21 cellular contexts compared by ENCODE assay signal in the genomic region with DNA sequence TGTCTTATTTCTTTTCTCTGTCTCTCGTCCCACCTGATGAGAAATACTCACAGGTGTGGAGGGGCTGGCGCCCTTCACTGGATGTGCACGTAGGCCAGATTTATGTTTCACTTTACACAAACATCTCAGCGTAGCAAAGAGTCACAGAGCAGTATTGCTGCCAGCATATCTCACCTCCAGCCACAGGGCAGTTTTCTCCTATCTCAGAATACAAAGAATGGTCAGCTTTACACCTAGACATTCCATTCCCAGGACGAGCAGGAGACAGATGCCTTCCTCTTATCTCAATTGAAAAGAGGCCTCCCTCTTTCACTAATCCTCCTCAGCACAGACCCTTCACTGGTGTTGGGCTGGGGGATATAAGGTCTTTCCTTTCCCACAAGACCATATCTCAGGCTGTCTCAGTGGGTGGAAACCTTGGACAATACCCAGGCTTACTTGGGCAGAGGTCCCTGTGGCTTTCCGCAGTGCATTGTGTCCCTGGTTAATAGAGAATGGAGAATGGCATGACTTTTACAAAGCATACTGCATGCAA. TPM values are rescaled to one million over a fixed set of nuclear protein-coding genes. Genes with fewer than 3 reads are reported as not detected.
DNase-seq lines count a peak whose midpoint lies in the region; ATAC-seq, FAIRE-seq and TF ChIP-seq lines count a peak whose summit lies in the region.
"Had no signal": no experiment of that assay in that cellular context is flagged by ENCODE, and none has a peak within 500 bp of the region (broad histone marks: within the 10 kb centered on the region; RNA-seq: fewer than 3 reads in every experiment).

No MANE protein-coding gene starts in this region.

- no peaks in the 10 kb centered on the region; the same call in none of the 2 replicates for H3K27me3 Mint-ChIP-seq in WTC11 (ENCODE audit: low read depth)
- H3K27me3 Mint-ChIP-seq in glutamatergic neuron (ENCODE audit: unreplicated experiment): peaks cover 2% of the 10 kb centered on the region
- H3K27me3 Mint-ChIP-seq: activated T-cell treated with anti-CD3 and anti-CD28 coated beads, Interleukin-2, amount 50 U/mL, for 24 hours; dendritic cell treated with granulocyte-macrophage colony-stimulating factor and Interleukin-4, amounts not matched to agents 40 ng/mL and 50 ng/mL, for 4 days had no signal

- POLR2A ChIA-PET in WTC11 (lab: Charles Lee): no interaction called here

- FAIRE-seq in HTR-8/SVneo (lab: Jason Lieb, UNC): no peak
- FAIRE-seq: GM19239 had no signal

- ATAC-seq in heart left ventricle (no peak), WTC11 (no peak)
- ATAC-seq: Panc1 had no signal

- peaks cover 54% of the 10 kb centered on the region for H3K4me1 Mint-ChIP-seq in WTC11
- peaks cover 2% of the 10 kb centered on the region for H3K4me1 Mint-ChIP-seq in glutamatergic neuron (ENCODE audit: low read depth, unreplicated experiment)

- intact Hi-C loops in heart left ventricle (cut with DNase I): loop anchor here in 4 of 10 donors (10.0 kb wide), 4 partner anchors 57 to 497 kb away; no protein-coding TSS in a partner anchor
- intact Hi-C loops in dorsolateral prefrontal cortex (cut with DNase I): no loop called here

- no peaks in the 10 kb centered on the region for H3K36me3 Mint-ChIP-seq in WTC11
- H3K36me3 Mint-ChIP-seq in glutamatergic neuron (ENCODE audit: unreplicated experiment): peaks cover 11% of the 10 kb centered on the region

- WGBS in heart left ventricle, 4 donors: 59 to 77% (median 68%) methylated on average over 6 of the region's 6 CpGs
- WGBS in mesodermal cell (ENCODE audit: insufficient coverage in 2 of 2), 2 experiments: 60 to 64% methylated on average over 5 of the region's 6 CpGs
- WGBS in thymus: 91% methylated on average over 6 of the region's 6 CpGs

- H3K27ac Mint-ChIP-seq in WTC11 (peak overlapping the region; percentile 20; the same call in 1 of the 2 replicates), glutamatergic neuron (ENCODE audit: unreplicated experiment) (no peak overlapping the region)
- H3K27ac Mint-ChIP-seq: dendritic cell treated with granulocyte-macrophage colony-stimulating factor and Interleukin-4, amounts not matched to agents 40 ng/mL and 50 ng/mL, for 4 days had no signal

- no peak overlapping the region for H3K4me3 ChIP-seq in cardiac muscle cell
- H3K4me3 ChIP-seq in heart left ventricle: no peak overlapping the region
- no peak overlapping the region for H3K4me3 ChIP-seq in mesodermal cell (ENCODE audit: extremely low read depth, insufficient read depth, low read length, poor library complexity, severe bottlenecking)
- H3K4me3 ChIP-seq in thymus (ENCODE audit: low read length): no peak overlapping the region
- H3K4me3 ChIP-seq in dorsolateral prefrontal cortex: no peak overlapping the region
- H3K4me3 ChIP-seq: right atrium auricular region had no signal

- CTCF ChIA-PET in WTC11 (lab: Charles Lee): no interaction called here

- H3K4me1 ChIP-seq in cardiac muscle cell (ENCODE audit: low read depth) (peaks cover 12% of the 10 kb centered on the region), heart left ventricle (no peaks in the 10 kb centered on the region), mesodermal cell (ENCODE audit: control insufficient read depth, insufficient read depth, low read length, poor library complexity, severe bottlenecking) (peaks cover 15% of the 10 kb centered on the region), thymus (ENCODE audit: control insufficient read depth, insufficient read depth, low read length) (no peaks in the 10 kb centered on the region)
- H3K4me1 ChIP-seq: right atrium auricular region had no signal

- H3K9me3 Mint-ChIP-seq in WTC11: peaks cover 4% of the 10 kb centered on the region; the same call in 1 of the 2 replicates
- peaks cover 7% of the 10 kb centered on the region for H3K9me3 Mint-ChIP-seq in glutamatergic neuron (ENCODE audit: unreplicated experiment)

- H3K27ac ChIP-seq in cardiac muscle cell: peak overlapping the region; percentile 93
- H3K27ac ChIP-seq in heart left ventricle: no peak overlapping the region
- peak overlapping the region; percentile 96 for H3K27ac ChIP-seq in mesodermal cell (ENCODE audit: low read depth, low read length, severe bottlenecking)
- peak overlapping the region; percentile 58 for H3K27ac ChIP-seq in thymus (ENCODE audit: low read depth)
- no peak overlapping the region for H3K27ac ChIP-seq in dorsolateral prefrontal cortex
- H3K27ac ChIP-seq: right atrium auricular region had no signal

- H3K4me3 Mint-ChIP-seq in WTC11 (no peak overlapping the region), glutamatergic neuron (ENCODE audit: unreplicated experiment) (no peak overlapping the region)
- H3K4me3 Mint-ChIP-seq: activated T-cell treated with anti-CD3 and anti-CD28 coated beads, Interleukin-2, amount 50 U/mL, for 24 hours; dendritic cell treated with granulocyte-macrophage colony-stimulating factor and Interleukin-4, amounts not matched to agents 40 ng/mL and 50 ng/mL, for 4 days had no signal

- H3K27me3 ChIP-seq in cardiac muscle cell (no peaks in the 10 kb centered on the region), heart left ventricle (no peaks in the 10 kb centered on the region), thymus (ENCODE audit: control insufficient read depth, insufficient read depth) (no peaks in the 10 kb centered on the region), dorsolateral prefrontal cortex (no peaks in the 10 kb centered on the region)
- H3K27me3 ChIP-seq: right atrium auricular region had no signal

- H3K9me3 ChIP-seq in cardiac muscle cell (ENCODE audit: low read depth) (no peaks in the 10 kb centered on the region), heart left ventricle (no peaks in the 10 kb centered on the region), mesodermal cell (ENCODE audit: control insufficient read depth, low read length) (peaks cover 22% of the 10 kb centered on the region), thymus (ENCODE audit: control insufficient read depth) (no peaks in the 10 kb centered on the region)
- H3K9me3 ChIP-seq: right atrium auricular region had no signal

- TF ChIP-seq POLR2A in heart left ventricle (IDR thresholded peaks at IDR 0.05): no peak

- TF ChIP-seq CTCF in cardiac muscle cell (IDR thresholded peaks at IDR 0.05; ENCODE audit: low read depth, low read length) (no peak), heart left ventricle (IDR thresholded peaks at IDR 0.05) (no peak), WTC11 (IDR thresholded peaks at IDR 0.05) (no peak), glutamatergic neuron (IDR thresholded peaks at IDR 0.05; ENCODE audit: partially characterized antibody, unreplicated experiment) (no peak), dorsolateral prefrontal cortex (IDR thresholded peaks at IDR 0.05 in 54 of 56, conservative IDR thresholded peaks at IDR 0.05 in 2 of 56; ENCODE audit: low read depth in 1 of 56, partially characterized antibody in 56 of 56) (no peak)

- H3K36me3 ChIP-seq in cardiac muscle cell: no peaks in the 10 kb centered on the region
- no peaks in the 10 kb centered on the region for H3K36me3 ChIP-seq in heart left ventricle
- no peaks in the 10 kb centered on the region for H3K36me3 ChIP-seq in mesodermal cell (ENCODE audit: control insufficient read depth, insufficient read depth, low read length)
- H3K36me3 ChIP-seq in thymus (ENCODE audit: control insufficient read depth, insufficient read depth): no peaks in the 10 kb centered on the region
- H3K36me3 ChIP-seq: right atrium auricular region had no signal

- DNase-seq in cardiac muscle cell (ENCODE audit: low read depth in 1 of 2, low spot score in 1 of 2) (peak in 1 of 2 donors; percentile 33), heart left ventricle (no peak), WTC11 (ENCODE audit: low spot score) (no peak), glutamatergic neuron (no peak), HTR-8/SVneo (ENCODE audit: insufficient read length, low spot score) (no peak), dorsolateral prefrontal cortex (no peak)
- DNase-seq: activated CD4-positive, CD25-positive, alpha-beta regulatory T cell treated with anti-CD3 and anti-CD28 coated beads, Interleukin-2, amount 50 U/mL, for 72 hours; activated CD8-positive, alpha-beta memory T cell treated with anti-CD3 and anti-CD28 coated beads for 24 hours; activated naive CD4-positive, alpha-beta T cell; activated T-cell treated with anti-CD3 and anti-CD28 coated beads, Interleukin-2, amount 50 U/mL, for 24 hours; NCI-H510A treated with DMSO at 0.1 percent for 48 hours; SHP77 treated with DMSO at 0.1 percent for 48 hours; stimulated activated CD4-positive, alpha-beta T cell treated with anti-CD3 and anti-CD28 coated beads, Interleukin-12 subunit alpha, Interleukin-12 subunit beta, amount 100 ng/mL, for 4 hours; stimulated activated CD4-positive, alpha-beta T cell treated with anti-CD3 and anti-CD28 coated beads, Interleukin-4, amount 100 ng/mL, for 24 hours; stimulated activated naive CD4-positive, alpha-beta T cell had no signal

TF ChIP-seq in WTC11, 78 proteins besides CTCF, POLR2A, EP300 and RAD21:
- TF ChIP-seq NFATC4 (CRISPR knock-in tag; IDR thresholded peaks at IDR 0.05) (no peak), TEAD1 (CRISPR knock-in tag; IDR thresholded peaks at IDR 0.05) (no peak)

RNA-seq across cellular contexts. Expression of gene ZNF611, which starts 7.2 kb away (rescaled TPM):
- total RNA-seq in cardiac muscle cell (5.8 and 12.4 TPM in 2 replicates), heart left ventricle (10 to 100 TPM in 2 of 9 donors, 1 to 10 TPM in 7; 3.8 to 12.6 (median 6.9) TPM), WTC11 (2021) (18.0 to 22.4 TPM (median 19.9 TPM) in 3 replicates), glutamatergic neuron (ENCODE audit: unreplicated experiment) (36.2 TPM), dorsolateral prefrontal cortex (10 to 100 TPM; 18.1 to 38.1 (median 26.2) TPM)
- polyA plus RNA-seq in cardiac muscle cell (10.4 and 15.4 TPM in 2 replicates), heart left ventricle (1 to 10 TPM; 4.8 TPM), thymus (10.0 TPM)
- 15.5 TPM for polyA plus RNA-seq in mesodermal cell (2013, experiment 1 of 2)
- polyA plus RNA-seq in mesodermal cell (2013, experiment 2 of 2): 18.1 TPM

RNA-seq across cellular contexts. Expression of gene ZNF600, which starts 44.6 kb away (rescaled TPM):
- 1.6 and 2.0 TPM in 2 replicates for total RNA-seq in cardiac muscle cell
- 2.1 and 2.3 TPM in 2 replicates for polyA plus RNA-seq in cardiac muscle cell
- 1 to 10 TPM; 1.2 to 4.1 (median 2.4) TPM for total RNA-seq in heart left ventricle
- polyA plus RNA-seq in heart left ventricle: 1 to 10 TPM; 2.7 TPM
- 11.7 to 13.4 TPM (median 13.2 TPM) in 3 replicates for total RNA-seq in WTC11 (2021)
- 4.8 TPM for polyA plus RNA-seq in mesodermal cell (2013, experiment 1 of 2)
- 5.4 TPM for polyA plus RNA-seq in mesodermal cell (2013, experiment 2 of 2)
- polyA plus RNA-seq in thymus: 17.3 TPM
- total RNA-seq in glutamatergic neuron (ENCODE audit: unreplicated experiment): 13.2 TPM
- 1 to 10 TPM in 119 of 120 experiments, under 1 TPM in 1; 0.90 to 6.5 (median 2.7) TPM for total RNA-seq in dorsolateral prefrontal cortex

Comparison
In these comparisons a context has a peak if more than half of its experiments do, and no peak if none do; other contexts are left out.
1. H3K27ac ChIP-seq: peak in cardiac muscle cell (single experiment), mesodermal cell (single experiment) and thymus (single experiment); none in heart left ventricle (0 of 12) and dorsolateral prefrontal cortex (0 of 59).